9 cellular contexts compared by ENCODE assay signal in the genomic region with DNA sequence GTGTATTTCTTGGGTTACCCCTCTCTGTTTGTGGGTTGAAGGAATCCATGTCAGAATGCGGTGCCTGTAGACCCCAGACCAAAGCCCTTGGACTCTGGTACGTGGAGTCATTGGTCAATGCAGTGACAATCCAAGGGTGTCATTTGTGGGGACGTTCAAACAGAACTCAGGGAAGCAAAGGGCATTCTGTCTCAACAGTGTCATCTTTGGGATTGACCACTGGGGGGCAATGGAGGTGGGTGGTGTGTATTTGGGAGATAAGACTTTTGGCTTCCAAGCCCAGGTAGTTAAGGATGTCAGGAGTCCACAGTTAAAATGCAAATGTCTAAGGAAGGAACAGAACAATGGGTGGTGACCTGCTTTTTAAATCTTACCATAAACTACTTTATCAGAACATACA. TPM values are rescaled to one million over a fixed set of nuclear protein-coding genes. Genes with fewer than 3 reads are reported as not detected.
DNase-seq lines count a peak whose midpoint lies in the region; ATAC-seq, FAIRE-seq and TF ChIP-seq lines count a peak whose summit lies in the region.
"Had no signal": no experiment of that assay in that cellular context is flagged by ENCODE, and none has a peak within 500 bp of the region (broad histone marks: within the 10 kb centered on the region; RNA-seq: fewer than 3 reads in every experiment).

No MANE protein-coding gene starts in this region.

- no peak overlapping the region for H3K18ac ChIP-seq in H1 (ENCODE audit: extremely low read depth, low read length)

- H4K91ac ChIP-seq in H1 (replicated peaks; ENCODE audit: insufficient read length, low read length): no peak overlapping the region

- peak overlapping the region in 1 of 4 experiments; percentile 74; a peak in 2 of 8 replicates for H3K4me3 ChIP-seq in H1 (ENCODE audit: extremely low read depth in 1 of 4, insufficient read depth in 2 of 4, low read depth in 3 of 4, low read length in 4 of 4)

- POLR2A ChIA-PET in H1 (lab: Charles Lee; ENCODE audit: partially characterized antibody): interaction anchor here (1.2 kb wide), 1 partner anchor 11 kb away, joined by 3 read pairs; no protein-coding TSS in a partner anchor

- H3K27me3 ChIP-seq in H1 (replicated peaks in 1 of 4; ENCODE audit: control insufficient read depth in 3 of 4, extremely low read depth in 1 of 4, insufficient read depth in 3 of 4, low read length in 3 of 4): peaks cover 2 to 11% (median 9%) of the 10 kb centered on the region in 4 experiments

- TF ChIP-seq CTCF in H1 (IDR thresholded peaks at IDR 0.05; ENCODE audit: control extremely low read depth in 1 of 3, insufficient read depth in 1 of 3, low read depth in 1 of 3, low read length in 3 of 3): peak; percentile 43 to 69 (median 65)

- no peak for TF ChIP-seq EP300 in H1 (IDR thresholded peaks at IDR 0.05; ENCODE audit: borderline replicate concordance in 1 of 2, low read depth in 2 of 2, low read length in 2 of 2)

- H2AK5ac ChIP-seq in H1 (ENCODE audit: low read depth, low read length): no peak overlapping the region

- CTCF ChIA-PET in H1 (lab: Charles Lee; ENCODE audit: partially characterized antibody): interaction anchor here (0.8 to 5.2 kb wide), 9 partner anchors 10 to 350 kb away, joined by 3 to 112 read pairs (median 13); no protein-coding TSS in a partner anchor

- H3K4ac ChIP-seq in H1 (replicated peaks; ENCODE audit: insufficient read length, low read depth, low read length): no peak overlapping the region

- H3K79me1 ChIP-seq in H1 (ENCODE audit: low read depth, low read length): no peaks in the 10 kb centered on the region

- no peaks in the 10 kb centered on the region for H4K20me1 ChIP-seq in H1 (replicated peaks in 1 of 2; ENCODE audit: control insufficient read depth in 1 of 2, insufficient read depth in 2 of 2, low read length in 2 of 2)

- H2BK5ac ChIP-seq in H1 (ENCODE audit: low read depth, low read length): no peak overlapping the region

- H3K23me2 ChIP-seq in H1 (ENCODE audit: low read depth, low read length): peaks cover 6% of the 10 kb centered on the region; the same call in 1 of the 2 replicates

- H3K36me3 ChIP-seq in H1 (ENCODE audit: control insufficient read depth in 2 of 4, insufficient read depth in 4 of 4, low read length in 3 of 4): no peaks in the 10 kb centered on the region

- TF ChIP-seq RAD21 in H1 (IDR thresholded peaks at IDR 0.05 in 1 of 2, conservative IDR thresholded peaks at IDR 0.05 in 1 of 2; ENCODE audit: low read depth in 2 of 2, low read length in 2 of 2): peak; percentile 57 to 65

- H2AFZ ChIP-seq in H1 (ENCODE audit: low read length): no peak overlapping the region

- FAIRE-seq in H1 (lab: Jason Lieb, UNC): peak; percentile 66
- FAIRE-seq: islet of Langerhans had no signal

- no peak overlapping the region for H3K56ac ChIP-seq in H1 (replicated peaks; ENCODE audit: insufficient read length, low read depth, low read length)

- no peak overlapping the region for H3K27ac ChIP-seq in H1 (ENCODE audit: low read depth, low read length)
- peak overlapping the region; percentile 62 for H3K27ac ChIP-seq in temporal lobe (ENCODE audit: low read depth, low read length)

- H2BK15ac ChIP-seq in H1 (ENCODE audit: low read length): no peak overlapping the region

- H3K4me1 ChIP-seq in H1 (replicated peaks in 1 of 4; ENCODE audit: control insufficient read depth in 3 of 4, insufficient read depth in 4 of 4, low read length in 3 of 4): peaks cover 0 to 2% (median 0%) of the 10 kb centered on the region in 4 experiments; a peak in 3 of 7 replicates

- H2BK120ac ChIP-seq in H1 (replicated peaks; ENCODE audit: low read depth, low read length): no peak overlapping the region

- DNase-seq in SKM-1 treated with dmso at 0.1 percent for 144 hours (lab: John Stamatoyannopoulos, UW; ENCODE audit: unreplicated experiment): peak; percentile 0
- DNase-seq in SKM-1 (lab: John Stamatoyannopoulos, UW; ENCODE audit: unreplicated experiment): no peak
- peak; percentile 40 for DNase-seq in NCI-H345 (lab: John Stamatoyannopoulos, UW)
- DNase-seq in H1 (ENCODE audit: low read depth in 1 of 2, low spot score in 2 of 2): peak in 1 of 2 experiments; percentile 54

- H2BK12ac ChIP-seq in H1 (ENCODE audit: low read depth, low read length): no peak overlapping the region

- no peak overlapping the region for H3K14ac ChIP-seq in H1 (ENCODE audit: insufficient read length)

- no peaks in the 10 kb centered on the region for H3K9me3 ChIP-seq in H1 (ENCODE audit: insufficient read depth in 2 of 2, low read depth in 1 of 2, low read length in 1 of 2)

- peak overlapping the region in 1 of 2 experiments; percentile 51; a peak in 1 of 4 replicates for H3K4me2 ChIP-seq in H1 (ENCODE audit: insufficient read depth in 1 of 2, low read depth in 2 of 2, low read length in 2 of 2)

- WGBS in H1 (ENCODE audit: extremely low coverage in 1 of 2, insufficient coverage in 1 of 2, insufficient read length in 1 of 2, insufficient replicate concordance in 2 of 2, low coverage in 1 of 2, low lambda C conversion rate in 2 of 2, missing lambda C conversion rate in 1 of 2), 2 experiments: 49% methylated on average over 3 of the region's 3 CpGs; no CpG with 5 or more reads in 1 of the 2 experiments

- no peak overlapping the region for H3K9ac ChIP-seq in H1 (replicated peaks in 1 of 4; ENCODE audit: extremely low read depth in 1 of 4, low read depth in 3 of 4, low read length in 3 of 4)

- H3K79me2 ChIP-seq in H1 (ENCODE audit: control insufficient read depth in 1 of 2, insufficient read depth in 2 of 2, low read length in 2 of 2): no peaks in the 10 kb centered on the region

- H4K8ac ChIP-seq in H1 (ENCODE audit: extremely low read depth, insufficient read depth, low read length): no peak overlapping the region

- no peak overlapping the region for H3K23ac ChIP-seq in H1 (ENCODE audit: insufficient read length)

- H2BK20ac ChIP-seq in H1 (ENCODE audit: low read length): no peak overlapping the region

- no peak overlapping the region for H4K5ac ChIP-seq in H1 (ENCODE audit: insufficient read length, low read depth, low read length)

- TF ChIP-seq POLR2A in H1 (IDR thresholded peaks at IDR 0.05; ENCODE audit: control extremely low read depth in 1 of 2, low read depth in 2 of 2, low read length in 2 of 2): no peak

- ATAC-seq in GM21528 (IDR thresholded peaks at IDR 0.05; ENCODE audit: low FRiP score, unreplicated experiment) (no peak), GM21381 (IDR thresholded peaks at IDR 0.05; ENCODE audit: unreplicated experiment) (no peak), HG03432 (IDR thresholded peaks at IDR 0.05; ENCODE audit: unreplicated experiment) (no peak)

TF ChIP-seq in H1, 55 proteins besides CTCF, POLR2A, EP300 and RAD21 (continues in another document):
- TF ChIP-seq, protein P1, sequence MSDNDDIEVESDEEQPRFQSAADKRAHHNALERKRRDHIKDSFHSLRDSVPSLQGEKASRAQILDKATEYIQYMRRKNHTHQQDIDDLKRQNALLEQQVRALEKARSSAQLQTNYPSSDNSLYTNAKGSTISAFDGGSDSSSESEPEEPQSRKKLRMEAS (IDR thresholded peaks at IDR 0.05): no peak
- TF ChIP-seq FOSL1 (IDR thresholded peaks at IDR 0.05; ENCODE audit: insufficient read depth, low read depth, low read length): no peak
- no peak for TF ChIP-seq JUND (IDR thresholded peaks at IDR 0.05; ENCODE audit: low read length)

RNA-seq across cellular contexts. Expression of a gene that starts 54.6 kb away (rescaled TPM):
- total RNA-seq in H1 (2021; fragmentation: NEBNext Ultra II Directional; extraction: Animal tissue kit (Norgen Biotek cat#: 25700)): 0.19 TPM in 1 of 2 replicates, not detected in the other
- polyA plus RNA-seq in H1 (2011; rRNA removed): not detected in 2 replicates
- 0.04 TPM for polyA plus RNA-seq in H1 (2011; cell fraction: cytosol; rRNA removed)
- polyA plus RNA-seq in H1 (2011; cell fraction: nucleus; rRNA removed): 0.06 TPM
- polyA plus RNA-seq in H1 (2012, experiment 1 of 2): not detected in 4 replicates
- not detected for polyA plus RNA-seq in H1 (2012, experiment 2 of 2)
- 0.08 TPM for polyA plus RNA-seq in H1 (2013, experiment 1 of 2)
- polyA plus RNA-seq in H1 (2013, experiment 2 of 2): 0.22 TPM
- polyA minus RNA-seq in H1 (2011; rRNA and poly(A)+ RNA removed): not detected in 2 replicates
- polyA minus RNA-seq in H1 (2011; cell fraction: cytosol; rRNA and poly(A)+ RNA removed): not detected
- polyA minus RNA-seq in H1 (2011; cell fraction: nucleus; rRNA and poly(A)+ RNA removed): not detected
- 2.0 TPM for total RNA-seq in temporal lobe
